ENCODE assay signal across 9 cellular contexts in the genomic region with DNA sequence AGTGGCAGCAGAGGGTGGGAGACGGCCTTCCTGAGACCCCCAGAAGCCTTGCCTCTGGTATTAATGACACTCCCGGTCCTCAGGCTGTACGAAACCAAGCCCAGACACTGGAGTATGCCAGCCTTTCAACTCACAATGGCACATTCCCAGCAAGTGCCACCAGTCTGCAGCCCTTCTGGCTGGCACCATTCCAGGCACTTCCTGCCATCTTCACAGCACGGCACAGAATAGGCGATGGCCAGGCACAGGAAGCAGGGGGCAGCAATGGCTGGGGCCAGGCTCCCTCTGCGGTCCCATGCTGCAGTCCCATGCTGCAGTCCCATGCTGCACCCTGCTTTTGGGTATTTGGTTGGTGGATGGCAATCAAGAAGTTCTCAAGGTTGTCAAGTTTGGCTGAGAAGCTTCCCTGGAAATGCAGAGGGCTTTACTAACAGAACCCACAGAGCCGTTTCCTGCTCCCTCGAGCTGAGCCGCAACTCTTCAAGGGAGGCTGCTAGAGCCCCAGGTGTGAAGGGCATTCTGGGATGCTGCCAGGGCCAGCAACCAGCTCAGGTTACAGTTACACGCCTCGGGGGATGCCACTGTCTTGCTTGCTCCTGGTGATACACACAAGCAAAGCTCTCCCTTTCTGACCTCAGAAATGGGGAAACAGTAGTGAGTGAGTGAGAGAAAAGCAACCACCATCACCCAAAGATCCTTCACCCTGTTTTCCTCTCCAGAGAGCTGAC. TPM values are rescaled to one million over a fixed set of nuclear protein-coding genes. Genes with fewer than 3 reads are reported as not detected.
DNase-seq lines count a peak whose midpoint lies in the region; ATAC-seq, FAIRE-seq and TF ChIP-seq lines count a peak whose summit lies in the region.
"Had no signal": no experiment of that assay in that cellular context is flagged by ENCODE, and none has a peak within 500 bp of the region (broad histone marks: within the 10 kb centered on the region; RNA-seq: fewer than 3 reads in every experiment).

No MANE protein-coding gene starts in this region.

- no peaks in the 10 kb centered on the region for H3K36me3 Mint-ChIP-seq in activated CD8-positive, alpha-beta T cell treated with anti-CD3 and anti-CD28 coated beads, Interleukin-2, amount 10 ng/mL, durations not matched to agents 7 days and 5 days (ENCODE audit: low read depth)
- H3K36me3 Mint-ChIP-seq in naive thymus-derived CD8-positive, alpha-beta T cell = peaks cover 0 to 2% (median 0%) of the 10 kb centered on the region in 3 donors

- H3K4me1 Mint-ChIP-seq in activated CD8-positive, alpha-beta T cell treated with anti-CD3 and anti-CD28 coated beads, Interleukin-2, amount 10 ng/mL, durations not matched to agents 7 days and 5 days (ENCODE audit: low read depth) = peaks cover 18% of the 10 kb centered on the region
- peaks cover 12 to 28% (median 20%) of the 10 kb centered on the region in 4 donors for H3K4me1 Mint-ChIP-seq in naive thymus-derived CD8-positive, alpha-beta T cell

- CTCF ChIA-PET in activated CD8-positive, alpha-beta T cell treated with anti-CD3 and anti-CD28 coated beads, Interleukin-2, amount 10 ng/mL, durations not matched to agents 7 days and 5 days (lab: Charles Lee) = interaction anchor here (0.6 to 2.2 kb wide), 7 partner anchors 8 to 203 kb away, joined by 3 to 11 read pairs (median 4); partner anchors contain the start of gene RBM4B

- no peak overlapping the region for H3K4me3 Mint-ChIP-seq in activated CD8-positive, alpha-beta T cell treated with anti-CD3 and anti-CD28 coated beads, Interleukin-2, amount 10 ng/mL, durations not matched to agents 7 days and 5 days
- H3K4me3 Mint-ChIP-seq in naive thymus-derived CD8-positive, alpha-beta T cell = peak overlapping the region in 5 of 10 donors; percentile 13 to 56 (median 41)
- H3K4me3 Mint-ChIP-seq: activated CD4-positive, alpha-beta T cell treated with anti-CD3 and anti-CD28 coated beads, Interleukin-2, amount 10 ng/mL, durations not matched to agents 24 days and 14 days had no signal

- H3K27me3 Mint-ChIP-seq in activated CD8-positive, alpha-beta T cell treated with anti-CD3 and anti-CD28 coated beads, Interleukin-2, amount 10 ng/mL, durations not matched to agents 7 days and 5 days (ENCODE audit: low read depth) = no peaks in the 10 kb centered on the region
- no peaks in the 10 kb centered on the region for H3K27me3 Mint-ChIP-seq in naive thymus-derived CD8-positive, alpha-beta T cell

- POLR2A ChIA-PET in activated CD8-positive, alpha-beta T cell treated with anti-CD3 and anti-CD28 coated beads, Interleukin-2, amount 10 ng/mL, durations not matched to agents 7 days and 5 days (lab: Charles Lee) = interaction anchor here (0.6 to 1.5 kb wide), 2 partner anchors 36 to 202 kb away, joined by 3 read pairs; no protein-coding TSS in a partner anchor
- POLR2A ChIA-PET in naive thymus-derived CD8-positive, alpha-beta T cell (lab: Charles Lee) = no interaction called here

- H3K27ac Mint-ChIP-seq in activated CD8-positive, alpha-beta T cell treated with anti-CD3 and anti-CD28 coated beads, Interleukin-2, amount 10 ng/mL, durations not matched to agents 7 days and 5 days = no peak overlapping the region
- H3K27ac Mint-ChIP-seq in naive thymus-derived CD8-positive, alpha-beta T cell = peak overlapping the region in 3 of 10 donors; percentile 9 to 69 (median 37)
- H3K27ac Mint-ChIP-seq: activated CD4-positive, alpha-beta T cell treated with anti-CD3 and anti-CD28 coated beads, Interleukin-2, amount 10 ng/mL, durations not matched to agents 24 days and 14 days had no signal

- no peak for TF ChIP-seq POLR2A in GM12892 (IDR thresholded peaks at IDR 0.05; ENCODE audit: low read depth, low read length)

- no peaks in the 10 kb centered on the region for H3K9me3 Mint-ChIP-seq in activated CD8-positive, alpha-beta T cell treated with anti-CD3 and anti-CD28 coated beads, Interleukin-2, amount 10 ng/mL, durations not matched to agents 7 days and 5 days (ENCODE audit: insufficient read depth)
- H3K9me3 Mint-ChIP-seq in naive thymus-derived CD8-positive, alpha-beta T cell = no peaks in the 10 kb centered on the region
- H3K9me3 Mint-ChIP-seq: activated CD4-positive, alpha-beta T cell treated with anti-CD3 and anti-CD28 coated beads, Interleukin-2, amount 10 ng/mL, durations not matched to agents 24 days and 14 days had no signal

- FAIRE-seq in GM12892 (lab: Jason Lieb, UNC) = peak; percentile 24

- peak; percentile 26 for ATAC-seq in activated CD8-positive, alpha-beta T cell treated with anti-CD3 and anti-CD28 coated beads, Interleukin-2, amount 10 ng/mL, durations not matched to agents 7 days and 5 days
- ATAC-seq in naive thymus-derived CD8-positive, alpha-beta T cell = peak; percentile 53 to 79
- ATAC-seq in HG03565 (IDR thresholded peaks at IDR 0.05; ENCODE audit: unreplicated experiment) = no peak
- no peak for ATAC-seq in HG03139 (IDR thresholded peaks at IDR 0.05; ENCODE audit: unreplicated experiment)

- no peak for DNase-seq in GM12892 (ENCODE audit: insufficient read length)
- DNase-seq in NCI-H146 treated with DMSO at 0.1 percent for 48 hours (lab: John Stamatoyannopoulos, UW; ENCODE audit: unreplicated experiment) = peak; percentile 32
- DNase-seq in activated CD8-positive, alpha-beta T cell treated with anti-CD3 and anti-CD28 coated beads, Interleukin-2, amount 10 ng/mL, durations not matched to agents 7 days and 5 days = peak; percentile 30
- peak in 3 of 10 donors; percentile 15 to 29 (median 22) for DNase-seq in naive thymus-derived CD8-positive, alpha-beta T cell
- DNase-seq in SK-N-DZ (ENCODE audit: low spot score) = no peak
- no peak for DNase-seq in NOMO-1 treated with DMSO at 0.1 percent for 48 hours (lab: John Stamatoyannopoulos, UW; ENCODE audit: unreplicated experiment)
- DNase-seq: activated CD4-positive, alpha-beta T cell treated with anti-CD3 and anti-CD28 coated beads, Interleukin-2, amount 10 ng/mL, durations not matched to agents 24 days and 14 days had no signal

RNA-seq across cellular contexts. Expression of gene LRFN4, which starts 23.8 kb away (rescaled TPM):
- 2.0 TPM for polyA plus RNA-seq in GM12892 (2012; ENCODE audit: missing spikeins)
- 10 to 100 TPM; 24.6 to 28.3 TPM for total RNA-seq in activated CD8-positive, alpha-beta T cell treated with anti-CD3 and anti-CD28 coated beads, Interleukin-2, amount 10 ng/mL, durations not matched to agents 7 days and 5 days
- total RNA-seq in naive thymus-derived CD8-positive, alpha-beta T cell = 1 to 10 TPM; 1.2 to 1.3 TPM
- polyA plus RNA-seq in naive thymus-derived CD8-positive, alpha-beta T cell = under 1 TPM in 2 of 3 donors, not detected in 1; 0.09 to 0.12 TPM
- 34.8 and 35.5 TPM in 2 replicates for polyA plus RNA-seq in SK-N-DZ (2014; cell fraction: cytosol; rRNA removed)
- polyA plus RNA-seq in SK-N-DZ (2014; cell fraction: nucleus; rRNA removed) = 64.6 and 71.5 TPM in 2 replicates

RNA-seq across cellular contexts. Expression of gene RCE1, which starts 37.4 kb away (rescaled TPM):
- polyA plus RNA-seq in GM12892 (2012; ENCODE audit: missing spikeins) = 8.6 TPM
- total RNA-seq in activated CD8-positive, alpha-beta T cell treated with anti-CD3 and anti-CD28 coated beads, Interleukin-2, amount 10 ng/mL, durations not matched to agents 7 days and 5 days = 10 to 100 TPM; 23.1 to 27.3 TPM
- 10 to 100 TPM; 32.2 to 32.9 TPM for total RNA-seq in naive thymus-derived CD8-positive, alpha-beta T cell
- polyA plus RNA-seq in naive thymus-derived CD8-positive, alpha-beta T cell = 10 to 100 TPM; 18.1 to 27.1 (median 18.4) TPM
- polyA plus RNA-seq in SK-N-DZ (2014; cell fraction: cytosol; rRNA removed) = 25.7 and 35.1 TPM in 2 replicates
- polyA plus RNA-seq in SK-N-DZ (2014; cell fraction: nucleus; rRNA removed) = 57.7 and 67.7 TPM in 2 replicates

Comparison
In these comparisons a context has a peak if more than half of its experiments do, and no peak if none do; other contexts are left out.
1. DNase-seq: peak in NCI-H146 treated with DMSO at 0.1 percent for 48 hours (single experiment) and activated CD8-positive, alpha-beta T cell treated with anti-CD3 and anti-CD28 coated beads, Interleukin-2, amount 10 ng/mL, durations not matched to agents 7 days and 5 days (single experiment); none in GM12892 (single experiment), SK-N-DZ (single experiment) and NOMO-1 treated with DMSO at 0.1 percent for 48 hours (single experiment).
2. ATAC-seq: peak in activated CD8-positive, alpha-beta T cell treated with anti-CD3 and anti-CD28 coated beads, Interleukin-2, amount 10 ng/mL, durations not matched to agents 7 days and 5 days (single experiment) and naive thymus-derived CD8-positive, alpha-beta T cell (2 of 2); none in HG03565 (single experiment) and HG03139 (single experiment).
3. RNA of gene LRFN4, which starts 23.8 kb away (total RNA-seq): 24.6 to 28.3 TPM in activated CD8-positive, alpha-beta T cell treated with anti-CD3 and anti-CD28 coated beads, Interleukin-2, amount 10 ng/mL, durations not matched to agents 7 days and 5 days; 1.2 to 1.3 TPM in naive thymus-derived CD8-positive, alpha-beta T cell; every median in the first group is over 10 times any median in the second.